19 cellular contexts compared by ENCODE assay signal in genomic region chr13:110506396-110506795, GRCh38. TPM values are rescaled to one million over a fixed set of nuclear protein-coding genes. Genes with fewer than 3 reads are reported as not detected.
DNase-seq lines count a peak whose midpoint lies in the region; ATAC-seq and TF ChIP-seq lines count a peak whose summit lies in the region.
"Had no signal": no experiment of that assay in that cellular context is flagged by ENCODE, and none has a peak within 500 bp of the region (broad histone marks: within the 10 kb centered on the region; RNA-seq: fewer than 3 reads in every experiment).

No MANE protein-coding gene starts in this region.

- H3K27ac ChIP-seq in H9 (ENCODE audit: insufficient read length, low read depth, low read length) (no peak overlapping the region), ascending aorta (peak overlapping the region; percentile 31 to 58), lower lobe of right lung (no peak overlapping the region), stomach (peak overlapping the region; percentile 85 to 94 (median 89))
- no peak overlapping the region for H3K27ac ChIP-seq in CD4-positive, alpha-beta memory T cell (ENCODE audit: low read depth, low read length)
- H3K27ac ChIP-seq: WERI-Rb-1 had no signal

- no peaks in the 10 kb centered on the region for H3K27me3 Mint-ChIP-seq in H9 (ENCODE audit: low read depth)
- peaks cover 4 to 10% of the 10 kb centered on the region in 2 donors for H3K27me3 Mint-ChIP-seq in CD4-positive, alpha-beta memory T cell

- DNase-seq in H9 (no peak), ascending aorta (ENCODE audit: low spot score in 2 of 2) (no peak), lower lobe of right lung (peak; percentile 47), stomach (peak; percentile 44), activated gamma-delta T cell treated with Interleukin-2 at 50 U/mL for 16 hours (no peak)
- no peak for DNase-seq in CD4-positive, alpha-beta memory T cell
- DNase-seq: activated CD8-positive, alpha-beta T cell treated with anti-CD3 and anti-CD28 coated beads for 36 hours; activated T-cell treated with anti-CD3 and anti-CD28 coated beads, Interleukin-2, amount 50 U/mL, for 4 hours; Kasumi-1; NCI-H1092; SHP77; stimulated activated naive CD4-positive, alpha-beta T cell; T-cell; WERI-Rb-1 had no signal

- H3K4me1 ChIP-seq in H9 (ENCODE audit: insufficient read depth, low read length) (no peaks in the 10 kb centered on the region), ascending aorta (peaks cover 7 to 15% of the 10 kb centered on the region in 2 donors), lower lobe of right lung (peaks cover 31% of the 10 kb centered on the region), stomach (peaks cover 32 to 71% (median 46%) of the 10 kb centered on the region in 4 donors)
- no peaks in the 10 kb centered on the region for H3K4me1 ChIP-seq in CD4-positive, alpha-beta memory T cell (ENCODE audit: insufficient read depth, low read length)

- intact Hi-C loops in ascending aorta (cut with DNase I) (loop anchor here (2.0 to 5.0 kb wide), 2 partner anchors 49 to 54 kb away; partner anchors contain the start of gene RAB20), lower lobe of right lung (cut with DNase I) (no loop called here), stomach (cut with DNase I; ENCODE audit: low total_unique reads) (no loop called here)
- intact Hi-C loops in CD4-positive, alpha-beta memory T cell (cut with micrococcal nuclease), result no loop called here

- H3K79me1 ChIP-seq in H9 (ENCODE audit: insufficient read depth, low read depth, low read length, poor library complexity, severe bottlenecking), result no peaks in the 10 kb centered on the region

- POLR2A ChIA-PET in CD4-positive, alpha-beta memory T cell (lab: Charles Lee; ENCODE audit: partially characterized antibody), result no interaction called here

- no peak overlapping the region for H3K4ac ChIP-seq in H9 (ENCODE audit: low read depth, low read length)

- CTCF ChIA-PET in CD4-positive, alpha-beta memory T cell (lab: Charles Lee; ENCODE audit: partially characterized antibody), result no interaction called here

- no peaks in the 10 kb centered on the region for H4K20me1 ChIP-seq in H9 (ENCODE audit: control insufficient read depth, insufficient read depth, insufficient read length)

- H3K36me3 Mint-ChIP-seq in H9 (ENCODE audit: insufficient read depth in 1 of 3, low read depth in 3 of 3), result peaks cover 26 to 70% (median 57%) of the 10 kb centered on the region in 3 experiments; a peak in 6 of 7 replicates
- H3K36me3 Mint-ChIP-seq in CD4-positive, alpha-beta memory T cell, result no peaks in the 10 kb centered on the region
- H3K36me3 Mint-ChIP-seq: activated naive CD4-positive, alpha-beta T cell treated with anti-CD3 and anti-CD28 coated beads, Interleukin-2, amount 50 U/mL, for 24 hours; T-cell had no signal

- H3K4me3 ChIP-seq in ascending aorta (no peak overlapping the region), lower lobe of right lung (no peak overlapping the region), stomach (no peak overlapping the region)
- H3K4me3 ChIP-seq in CD4-positive, alpha-beta memory T cell (ENCODE audit: low read length in 2 of 2), result no peak overlapping the region

- ATAC-seq in lower lobe of right lung (peak; percentile 1 to 11), GM21576 (IDR thresholded peaks at IDR 0.05; ENCODE audit: unreplicated experiment) (no peak), HG02852 (IDR thresholded peaks at IDR 0.05; ENCODE audit: unreplicated experiment) (no peak)
- ATAC-seq: activated CD8-positive, alpha-beta T cell treated with anti-CD3 and anti-CD28 coated beads for 36 hours; activated T-cell treated with anti-CD3 and anti-CD28 coated beads, Interleukin-2, amount 50 U/mL, for 4 hours; T-cell had no signal

- H3K18ac ChIP-seq in H9 (ENCODE audit: insufficient read length, low read depth, low read length), result no peak overlapping the region

- no peak overlapping the region for H2BK5ac ChIP-seq in H9 (ENCODE audit: insufficient read length, low read length)

- H3K27ac Mint-ChIP-seq in H9, result peak overlapping the region in 2 of 3 experiments; percentile 47 to 86; a peak in 2 of 7 replicates
- no peak overlapping the region for H3K27ac Mint-ChIP-seq in CD4-positive, alpha-beta memory T cell
- H3K27ac Mint-ChIP-seq: activated CD8-positive, alpha-beta T cell treated with anti-CD3 and anti-CD28 coated beads for 36 hours; activated naive CD4-positive, alpha-beta T cell treated with anti-CD3 and anti-CD28 coated beads, Interleukin-2, amount 50 U/mL, for 24 hours; dendritic cell treated with granulocyte-macrophage colony-stimulating factor and Interleukin-4, amounts not matched to agents 40 ng/mL and 50 ng/mL, for 4 days; T-cell had no signal

- no peak for TF ChIP-seq EP300 in stomach (IDR thresholded peaks at IDR 0.05)

- no peaks in the 10 kb centered on the region for H3K79me2 ChIP-seq in H9 (ENCODE audit: insufficient read depth, low read length)

- H3K36me3 ChIP-seq in ascending aorta (peaks cover 84 to 94% of the 10 kb centered on the region in 2 donors), lower lobe of right lung (peaks cover 85% of the 10 kb centered on the region), stomach (peaks cover 39 to 90% (median 87%) of the 10 kb centered on the region in 4 donors)
- H3K36me3 ChIP-seq in CD4-positive, alpha-beta memory T cell (ENCODE audit: insufficient read depth, low read length), result no peaks in the 10 kb centered on the region

- TF ChIP-seq POLR2A in stomach (IDR thresholded peaks at IDR 0.05), result no peak

- H3K9me3 ChIP-seq in H9 (ENCODE audit: control insufficient read depth, low read depth, low read length) (no peaks in the 10 kb centered on the region), ascending aorta (no peaks in the 10 kb centered on the region), lower lobe of right lung (no peaks in the 10 kb centered on the region), stomach (no peaks in the 10 kb centered on the region)
- no peaks in the 10 kb centered on the region for H3K9me3 ChIP-seq in CD4-positive, alpha-beta memory T cell (ENCODE audit: control insufficient read depth in 1 of 2, low read length in 2 of 2)

- H2BK20ac ChIP-seq in H9 (ENCODE audit: low read depth, low read length, poor library complexity, severe bottlenecking), result no peak overlapping the region

- no peak overlapping the region for H3K14ac ChIP-seq in H9 (ENCODE audit: insufficient read depth, low read length)

- H3K56ac ChIP-seq in H9 (ENCODE audit: insufficient read length, low read depth, low read length), result no peak overlapping the region

- H2AFZ ChIP-seq in H9 (ENCODE audit: low read length), result no peak overlapping the region

- H3K9ac ChIP-seq in H9 (ENCODE audit: extremely low read depth, insufficient read length, low read length), result no peak overlapping the region

- no peak overlapping the region for H4K5ac ChIP-seq in H9 (ENCODE audit: insufficient read length, low read depth, low read length)

- H3K4me1 Mint-ChIP-seq in H9, result no peaks in the 10 kb centered on the region
- H3K4me1 Mint-ChIP-seq in CD4-positive, alpha-beta memory T cell, result no peaks in the 10 kb centered on the region
- H3K4me1 Mint-ChIP-seq: activated naive CD4-positive, alpha-beta T cell treated with anti-CD3 and anti-CD28 coated beads, Interleukin-2, amount 50 U/mL, for 24 hours had no signal

- no peak for TF ChIP-seq CTCF in H9 (conservative IDR thresholded peaks at IDR 0.05)
- TF ChIP-seq CTCF in ascending aorta (IDR thresholded peaks at IDR 0.05), result no peak
- TF ChIP-seq CTCF in lower lobe of right lung (IDR thresholded peaks at IDR 0.05), result no peak
- no peak for TF ChIP-seq CTCF in stomach (IDR thresholded peaks at IDR 0.05)

- no peak overlapping the region for H4K8ac ChIP-seq in H9 (replicated peaks; ENCODE audit: insufficient read length, low read depth, low read length)

- H2AK5ac ChIP-seq in H9 (ENCODE audit: insufficient read length, low read length), result no peak overlapping the region

- H3K27me3 ChIP-seq in H9 (ENCODE audit: insufficient read depth, low read length) (no peaks in the 10 kb centered on the region), ascending aorta (no peaks in the 10 kb centered on the region), lower lobe of right lung (ENCODE audit: low read depth) (no peaks in the 10 kb centered on the region), stomach (no peaks in the 10 kb centered on the region)
- no peaks in the 10 kb centered on the region for H3K27me3 ChIP-seq in CD4-positive, alpha-beta memory T cell (ENCODE audit: insufficient read depth, low read length)

- no peak overlapping the region for H4K91ac ChIP-seq in H9 (ENCODE audit: insufficient read length, low read depth, low read length)

- H3T11ph ChIP-seq in H9 (ENCODE audit: low read length), result no peak overlapping the region

- WGBS in H9 (ENCODE audit: extremely low coverage, insufficient read length, low lambda C conversion rate), result no CpG with 5 or more reads among the region's 18 CpGs
- WGBS in stomach, 5 donors, result 29 to 67% (median 44%) methylated on average over 16 to 18 of the region's 18 CpGs

- no peak overlapping the region for H3K23ac ChIP-seq in H9 (ENCODE audit: insufficient read length, low read depth, low read length)

- no peak overlapping the region for H3K4me3 Mint-ChIP-seq in H9
- no peak overlapping the region for H3K4me3 Mint-ChIP-seq in CD4-positive, alpha-beta memory T cell
- H3K4me3 Mint-ChIP-seq: activated CD8-positive, alpha-beta T cell treated with anti-CD3 and anti-CD28 coated beads for 36 hours; activated naive CD4-positive, alpha-beta T cell treated with anti-CD3 and anti-CD28 coated beads, Interleukin-2, amount 50 U/mL, for 24 hours; activated T-cell treated with anti-CD3 and anti-CD28 coated beads, Interleukin-2, amount 50 U/mL, for 4 hours; dendritic cell treated with granulocyte-macrophage colony-stimulating factor and Interleukin-4, amounts not matched to agents 40 ng/mL and 50 ng/mL, for 4 days; T-cell had no signal

- no peak overlapping the region for H2BK15ac ChIP-seq in H9 (ENCODE audit: low read depth, low read length)

- no peak overlapping the region for H3K4me2 ChIP-seq in H9 (ENCODE audit: insufficient read depth, insufficient read length, low read length)

- no peaks in the 10 kb centered on the region for H3K23me2 ChIP-seq in H9 (ENCODE audit: insufficient read length, low read depth, low read length, poor library complexity, severe bottlenecking)

- no peak overlapping the region for H2BK12ac ChIP-seq in H9 (ENCODE audit: insufficient read length, low read depth, low read length)

- no peak overlapping the region for H2BK120ac ChIP-seq in H9 (ENCODE audit: low read depth, low read length, poor library complexity, severe bottlenecking)

- no peaks in the 10 kb centered on the region for H3K9me3 Mint-ChIP-seq in H9
- H3K9me3 Mint-ChIP-seq in CD4-positive, alpha-beta memory T cell, result no peaks in the 10 kb centered on the region
- H3K9me3 Mint-ChIP-seq: activated CD8-positive, alpha-beta T cell treated with anti-CD3 and anti-CD28 coated beads for 36 hours; activated naive CD4-positive, alpha-beta T cell treated with anti-CD3 and anti-CD28 coated beads, Interleukin-2, amount 50 U/mL, for 24 hours; activated T-cell treated with anti-CD3 and anti-CD28 coated beads, Interleukin-2, amount 50 U/mL, for 4 hours; dendritic cell treated with granulocyte-macrophage colony-stimulating factor and Interleukin-4, amounts not matched to agents 40 ng/mL and 50 ng/mL, for 4 days; T-cell had no signal

RNA-seq across cellular contexts. Expression of gene RAB20, which starts 55.1 kb away (rescaled TPM):
- total RNA-seq in H9 (2021), result 11.4 and 12.3 TPM in 2 replicates
- 17.7 TPM for total RNA-seq in ascending aorta
- total RNA-seq in lower lobe of right lung, result 51.3 TPM
- 10 to 100 TPM; 11.7 to 44.6 (median 20.0) TPM for total RNA-seq in stomach
- polyA plus RNA-seq in stomach, result 10 to 100 TPM; 25.5 to 41.8 (median 36.0) TPM
- 1 to 10 TPM; 2.2 to 3.2 TPM for total RNA-seq in CD4-positive, alpha-beta memory T cell
- 1 to 10 TPM; 2.8 to 5.7 TPM for polyA plus RNA-seq in CD4-positive, alpha-beta memory T cell
- polyA plus RNA-seq: neural cell had no signal

Comparison
In these comparisons a context has a peak if more than half of its experiments do, and no peak if none do; other contexts are left out.
1. DNase-seq: peak in lower lobe of right lung (single experiment) and stomach (single experiment); none in H9 (single experiment), ascending aorta (0 of 2), activated gamma-delta T cell treated with Interleukin-2 at 50 U/mL for 16 hours (single experiment) and CD4-positive, alpha-beta memory T cell (0 of 5).
2. H3K27ac ChIP-seq: peak in ascending aorta (2 of 2) and stomach (5 of 5); none in H9 (single experiment), lower lobe of right lung (single experiment) and CD4-positive, alpha-beta memory T cell (single experiment).
3. H3K27ac Mint-ChIP-seq: peak in H9 (2 of 3); none in CD4-positive, alpha-beta memory T cell (0 of 7).
4. ATAC-seq: peak in lower lobe of right lung (2 of 2); none in GM21576 (single experiment) and HG02852 (single experiment).